ENCODE assay signal across 8 cellular contexts in the genomic region with DNA sequence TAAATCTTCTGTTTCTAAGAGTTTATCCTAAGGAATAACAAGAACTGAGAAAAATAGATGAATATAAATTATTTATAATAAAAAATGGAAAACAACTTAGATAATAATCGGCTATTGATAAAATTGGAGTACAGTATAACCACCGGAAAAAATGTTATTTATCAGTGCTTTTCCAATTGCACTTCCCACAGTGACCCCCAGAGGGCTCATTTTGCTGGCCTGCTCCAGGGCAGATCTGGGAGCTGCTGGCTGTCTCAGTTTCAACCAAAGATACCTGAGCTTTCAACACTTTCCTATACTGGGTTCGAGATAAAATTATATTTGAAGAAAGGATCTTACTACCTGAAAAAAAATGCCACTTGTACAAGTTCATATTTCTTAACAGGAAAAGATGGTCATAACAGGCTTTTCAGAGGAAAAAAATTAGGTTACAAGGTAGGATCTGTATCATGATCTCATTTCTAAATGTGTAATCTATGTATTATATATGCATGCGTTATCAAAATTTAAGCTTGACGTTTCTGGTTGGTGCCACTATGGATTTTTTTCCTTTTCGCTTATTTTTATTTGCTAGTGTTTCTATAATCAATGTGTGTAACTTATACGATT.
DNase-seq lines count a peak whose midpoint lies in the region; ATAC-seq and TF ChIP-seq lines count a peak whose summit lies in the region.

No MANE protein-coding gene starts in this region.

- peak; percentile 34 for DNase-seq in CD1c-positive myeloid dendritic cell (ENCODE audit: extremely low spot score)
- peak; percentile 46 to 60 for DNase-seq in activated T-cell treated with anti-CD3 and anti-CD28 coated beads, Interleukin-2, amount 50 U/mL, for 72 hours
- peak; percentile 44 for DNase-seq in fibroblast of villous mesenchyme (ENCODE audit: low read depth)
- DNase-seq in posterior cingulate gyrus, result peak in 9 of 10 donors; percentile 37 to 90 (median 67)
- DNase-seq in HCEC 1CT, result no peak

- H3K9me2 ChIP-seq in OCI-LY1 (ENCODE audit: low read depth, low read length), result no peaks in the 10 kb centered on the region

- intact Hi-C loops in posterior cingulate gyrus (cut with DNase I), result loop anchor here (1.0 kb wide), 1 partner anchor 105 kb away; no protein-coding TSS in a partner anchor

- no peaks in the 10 kb centered on the region for H3K27me3 ChIP-seq in OCI-LY1 (ENCODE audit: insufficient read depth, low read length)

- H3K27me3 Mint-ChIP-seq in activated T-cell treated with anti-CD3 and anti-CD28 coated beads, Interleukin-2, amount 50 U/mL, for 72 hours (ENCODE audit: low read depth), result peaks cover 17% of the 10 kb centered on the region

- no peaks in the 10 kb centered on the region for H3K4me1 ChIP-seq in OCI-LY1 (ENCODE audit: insufficient read depth, low read length, severe bottlenecking)

- no peaks in the 10 kb centered on the region for H3K4me1 Mint-ChIP-seq in activated T-cell treated with anti-CD3 and anti-CD28 coated beads, Interleukin-2, amount 50 U/mL, for 72 hours (ENCODE audit: low read depth)

- no peaks in the 10 kb centered on the region for H3K9me3 Mint-ChIP-seq in activated T-cell treated with anti-CD3 and anti-CD28 coated beads, Interleukin-2, amount 50 U/mL, for 72 hours

- H3K4me3 Mint-ChIP-seq in activated T-cell treated with anti-CD3 and anti-CD28 coated beads, Interleukin-2, amount 50 U/mL, for 72 hours, result no peak overlapping the region

- no peak overlapping the region for H3K4me3 ChIP-seq in OCI-LY1 (ENCODE audit: low read depth, low read length, poor library complexity, severe bottlenecking)
- H3K4me3 ChIP-seq in fibroblast of villous mesenchyme (ENCODE audit: low read depth, low read length), result no peak overlapping the region

- no peaks in the 10 kb centered on the region for H3K79me2 ChIP-seq in OCI-LY1 (ENCODE audit: insufficient read depth, low read length)

- H4K20me1 ChIP-seq in OCI-LY1 (ENCODE audit: insufficient read depth, low read length), result no peaks in the 10 kb centered on the region

- H3K36me3 ChIP-seq in OCI-LY1 (ENCODE audit: insufficient read depth, low read length), result no peaks in the 10 kb centered on the region

- TF ChIP-seq CTCF in OCI-LY1 (IDR thresholded peaks at IDR 0.05; ENCODE audit: low read length) (peak; percentile 79), fibroblast of villous mesenchyme (IDR thresholded peaks at IDR 0.05; ENCODE audit: insufficient read depth, low read depth, low read length) (peak; percentile 94)

- H3F3A ChIP-seq in OCI-LY1 (ENCODE audit: insufficient read depth, low read length), result no peaks in the 10 kb centered on the region

- H3K9ac ChIP-seq in OCI-LY1 (ENCODE audit: low read length), result no peak overlapping the region

- no peaks in the 10 kb centered on the region for H3K36me3 Mint-ChIP-seq in activated T-cell treated with anti-CD3 and anti-CD28 coated beads, Interleukin-2, amount 50 U/mL, for 72 hours (ENCODE audit: insufficient read depth in 2 of 2)

- ATAC-seq in GM18907 (IDR thresholded peaks at IDR 0.05; ENCODE audit: unreplicated experiment), result peak; percentile 78
- ATAC-seq in HG03175 (IDR thresholded peaks at IDR 0.05; ENCODE audit: unreplicated experiment), result peak; percentile 86
- peak in 1 of 2 donors; percentile 38 for ATAC-seq in activated T-cell treated with anti-CD3 and anti-CD28 coated beads, Interleukin-2, amount 50 U/mL, for 72 hours (replicated peaks in 1 of 2)

- no peak overlapping the region for H3K27ac ChIP-seq in OCI-LY1 (ENCODE audit: low read depth, low read length, poor library complexity, severe bottlenecking)

- H3K9me3 ChIP-seq in OCI-LY1 (ENCODE audit: low read length), result no peaks in the 10 kb centered on the region

- H2AFZ ChIP-seq in OCI-LY1 (ENCODE audit: low read length), result no peak overlapping the region

- no peak overlapping the region for H3K4me2 ChIP-seq in OCI-LY1 (ENCODE audit: low read length)

- H3K27ac Mint-ChIP-seq in activated T-cell treated with anti-CD3 and anti-CD28 coated beads, Interleukin-2, amount 50 U/mL, for 72 hours, result no peak overlapping the region
